ENCODE assay signal across 33 cellular contexts in the genomic region with DNA sequence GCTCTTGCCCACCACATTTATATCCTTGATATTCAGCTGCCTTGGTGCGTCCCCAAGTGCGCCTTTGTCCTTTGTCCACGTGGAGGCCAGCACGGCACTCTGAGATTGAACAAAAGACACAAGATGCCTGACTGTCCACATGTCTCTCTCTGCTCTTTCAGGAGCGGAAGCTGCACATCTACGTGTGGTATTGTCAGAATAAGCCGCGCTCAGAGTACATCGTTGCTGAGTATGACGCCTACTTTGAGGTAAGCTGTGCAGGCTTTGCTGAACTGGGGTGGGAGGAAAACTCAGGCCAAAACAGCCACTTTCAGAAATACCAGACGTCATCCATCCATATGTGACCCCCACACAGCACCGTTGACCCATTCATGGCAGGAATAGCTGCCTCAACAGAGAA.
"Had no signal": no experiment of that assay in that cellular context is flagged by ENCODE, and none has a peak within 500 bp of the region (broad histone marks: within the 10 kb centered on the region; RNA-seq: fewer than 3 reads in every experiment).

No MANE protein-coding gene starts in this region.

- ATAC-seq: activated naive CD4-positive, alpha-beta T cell treated with anti-CD3 and anti-CD28 coated beads, Interleukin-2, amount 50 U/mL, for 72 hours; activated T-cell treated with anti-CD3 and anti-CD28 coated beads, Interleukin-2, amount 50 U/mL, for 4 hours; body of pancreas; PC-3; SK-N-SH treated with all-trans-retinoic acid at 6 μM for 48 hours; T-cell; T-helper 17 cell had no signal

- H3K4me3 Mint-ChIP-seq: activated B cell treated with CpG ODN at 0.5 μM for 24 hours; activated CD4-positive, alpha-beta memory T cell treated with anti-CD3 and anti-CD28 coated beads for 36 hours; activated naive CD4-positive, alpha-beta T cell treated with anti-CD3 and anti-CD28 coated beads for 36 hours; activated T-cell treated with anti-CD3 and anti-CD28 coated beads, Interleukin-2, amount 50 U/mL, for 4 hours; activated T-helper 1 cell treated with anti-CD3 and anti-CD28 coated beads, Interleukin-12 subunit alpha, Interleukin-12 subunit beta, Interleukin-2, Interleukin-4 antibody, amounts not matched to agents 30 ng/mL and 10 ng/mL and 1 ng/mL, durations not matched to agents 14 hours and 24 hours and 36 hours; T-cell; T-helper 17 cell had no signal

- H3K27ac Mint-ChIP-seq: activated B cell treated with CpG ODN at 0.5 μM for 24 hours; activated CD4-positive, alpha-beta memory T cell treated with anti-CD3 and anti-CD28 coated beads for 36 hours; activated naive CD4-positive, alpha-beta T cell treated with anti-CD3 and anti-CD28 coated beads for 36 hours; activated T-helper 1 cell treated with anti-CD3 and anti-CD28 coated beads, Interleukin-12 subunit alpha, Interleukin-12 subunit beta, Interleukin-2, Interleukin-4 antibody, amounts not matched to agents 30 ng/mL and 10 ng/mL and 1 ng/mL, durations not matched to agents 14 hours and 24 hours and 36 hours; T-cell; T-helper 17 cell had no signal

- H3K4me1 Mint-ChIP-seq: activated B cell treated with CpG ODN at 0.5 μM for 24 hours, T-cell, T-helper 17 cell had no signal

- H3K27me3 Mint-ChIP-seq: activated CD4-positive, alpha-beta memory T cell treated with anti-CD3 and anti-CD28 coated beads for 36 hours had no signal

- H3K9me3 Mint-ChIP-seq: activated B cell treated with CpG ODN at 0.5 μM for 24 hours; activated CD4-positive, alpha-beta memory T cell treated with anti-CD3 and anti-CD28 coated beads for 36 hours; activated naive CD4-positive, alpha-beta T cell treated with anti-CD3 and anti-CD28 coated beads for 36 hours; activated naive CD4-positive, alpha-beta T cell treated with anti-CD3 and anti-CD28 coated beads, Interleukin-2, amount 50 U/mL, for 72 hours; activated T-cell treated with anti-CD3 and anti-CD28 coated beads, Interleukin-2, amount 50 U/mL, for 4 hours; activated T-helper 1 cell treated with anti-CD3 and anti-CD28 coated beads, Interleukin-12 subunit alpha, Interleukin-12 subunit beta, Interleukin-2, Interleukin-4 antibody, amounts not matched to agents 30 ng/mL and 10 ng/mL and 1 ng/mL, durations not matched to agents 14 hours and 24 hours and 36 hours; T-cell had no signal

- DNase-seq: activated B cell treated with CpG ODN at 0.5 μM for 24 hours; activated CD4-positive, alpha-beta memory T cell treated with anti-CD3 and anti-CD28 coated beads for 36 hours; activated CD4-positive, alpha-beta T cell treated with anti-CD3 and anti-CD28 coated beads for 4 hours; activated CD4-positive, alpha-beta T cell treated with anti-CD3 and anti-CD28 coated beads, Interleukin-2, amount 50 U/mL, for 1 hour; activated CD4-positive, CD25-positive, alpha-beta regulatory T cell treated with anti-CD3 and anti-CD28 coated beads, Interleukin-2, amount 50 U/mL, for 72 hours; activated CD8-positive, alpha-beta memory T cell treated with anti-CD3 and anti-CD28 coated beads, Interleukin-2, amount 50 U/mL, for 4 hours; activated gamma-delta T cell treated with Interleukin-2 at 50 U/mL for 16 hours; activated naive CD4-positive, alpha-beta T cell treated with anti-CD3 and anti-CD28 coated beads for 36 hours; activated T-cell treated with anti-CD3 and anti-CD28 coated beads for 4 hours; activated T-cell treated with anti-CD3 and anti-CD28 coated beads, Interleukin-2, amount 50 U/mL, for 4 hours; adrenal gland; body of pancreas; NCI-H1092 treated with DMSO at 0.1 percent for 48 hours; NCI-H1417; NCI-H146; NCI-H187; NCI-H2029 treated with DMSO at 0.1 percent for 48 hours; NCI-H2107; NCI-H2171; NCI-H510A; NCI-H526; NCI-H748 treated with DMSO at 0.1 percent for 48 hours; NK-92 treated with Interleukin-12 subunit alpha and Interleukin-12 subunit beta, amount 100 ng/mL, for 24 hours; PC-3; Peyer's patch; RPMI8226; SHP77 treated with DMSO at 0.1 percent for 48 hours; T-cell; T-helper 17 cell; T-helper 9 cell had no signal
